8 cellular contexts compared by ENCODE assay signal in genomic region chr6:30646450-30647038, GRCh38. TPM values are rescaled to one million over a fixed set of nuclear protein-coding genes. Genes with fewer than 3 reads are reported as not detected.
DNase-seq lines count a peak whose midpoint lies in the region; ATAC-seq and TF ChIP-seq lines count a peak whose summit lies in the region.

No MANE protein-coding gene starts in this region.

- ATAC-seq in central memory CD8-positive, alpha-beta T cell (replicated peaks; ENCODE audit: extremely low read depth, poor library complexity, severe bottlenecking), result no peak
- no peak for ATAC-seq in left lobe of liver
- ATAC-seq in HG02884 (IDR thresholded peaks at IDR 0.05; ENCODE audit: unreplicated experiment), result no peak

- H3K4me1 ChIP-seq in HEK293 (ENCODE audit: control insufficient read depth, insufficient read depth, low read length), result peaks cover 8% of the 10 kb centered on the region

- H3K9me3 ChIP-seq in HEK293 (ENCODE audit: control insufficient read depth, insufficient read depth, low read depth, low read length) (no peaks in the 10 kb centered on the region), SK-N-MC (ENCODE audit: low read depth, low read length) (no peaks in the 10 kb centered on the region)

- H3K4me1 Mint-ChIP-seq in central memory CD8-positive, alpha-beta T cell, result peaks cover 25% of the 10 kb centered on the region

- peak overlapping the region; percentile 84 for H3K4me3 Mint-ChIP-seq in central memory CD8-positive, alpha-beta T cell

- POLR2A ChIA-PET in HEK293 (lab: Yijun Ruan, JAX), result interaction anchor here (0.6 to 1.7 kb wide), 15 partner anchors 8 to 97 kb away, joined by 3 to 20 read pairs (median 4); partner anchors contain the start of genes ABCF1, ATAT1, MDC1 and MRPS18B

- H3K9ac ChIP-seq in SK-N-MC (ENCODE audit: insufficient read length), result peak overlapping the region; percentile 17

- DNase-seq in AG08395 (ENCODE audit: low spot score), result peak; percentile 99
- DNase-seq in SK-N-MC (ENCODE audit: low read depth, low spot score), result peak; percentile 71
- DNase-seq in central memory CD8-positive, alpha-beta T cell (ENCODE audit: low spot score in 2 of 2), result no peak
- peak; percentile 94 for DNase-seq in left lobe of liver (ENCODE audit: low spot score)
- peak; percentile 87 to 88 (median 88) for DNase-seq in stimulated activated CD4-positive, alpha-beta T cell treated with anti-CD3 and anti-CD28 coated beads, TNF-alpha, amount 100 ng/mL, for 1 hour (ENCODE audit: low read depth in 3 of 3, low spot score in 1 of 3)
- no peak for DNase-seq in HPDE6-E6E7 (ENCODE audit: extremely low spot score)

- H3K27ac ChIP-seq in HEK293 (ENCODE audit: extremely low read depth, low read depth, low read length) (peak overlapping the region; percentile 13), SK-N-MC (peak overlapping the region; percentile 37; the same call in 1 of the 2 replicates)

- H3K36me3 Mint-ChIP-seq in central memory CD8-positive, alpha-beta T cell (ENCODE audit: insufficient read depth), result peaks cover 24% of the 10 kb centered on the region

- TF ChIP-seq CTCF in HEK293 (tag by site-specific recombination; IDR thresholded peaks at IDR 0.05), result no peak

- no peaks in the 10 kb centered on the region for H3K27me3 Mint-ChIP-seq in central memory CD8-positive, alpha-beta T cell

- H3K36me3 ChIP-seq in HEK293 (ENCODE audit: control insufficient read depth in 2 of 2, insufficient read depth in 1 of 2, low read length in 2 of 2), result peaks cover 30 to 58% of the 10 kb centered on the region in 2 experiments
- H3K36me3 ChIP-seq in SK-N-MC (ENCODE audit: insufficient read depth, low read length), result peaks cover 35% of the 10 kb centered on the region

- H3K4me3 ChIP-seq in HEK293 (ENCODE audit: low read depth, low read length), result peak overlapping the region; percentile 88
- H3K4me3 ChIP-seq in SK-N-MC, result peak overlapping the region; percentile 87

- H3K27ac Mint-ChIP-seq in central memory CD8-positive, alpha-beta T cell (ENCODE audit: low read depth), result peak overlapping the region; percentile 82

- H3K9me3 Mint-ChIP-seq in central memory CD8-positive, alpha-beta T cell, result no peaks in the 10 kb centered on the region

- CTCF ChIA-PET in HEK293 (lab: Yijun Ruan, JAX), result interaction anchor here (0.5 to 1.5 kb wide), 8 partner anchors 13 to 679 kb away, joined by 3 to 9 read pairs (median 4); partner anchors contain the start of gene DHX16

TF ChIP-seq in HEK293, 187 proteins besides CTCF, POLR2A, EP300 and RAD21:
- TF ChIP-seq ZNF623 (tag by site-specific recombination; IDR thresholded peaks at IDR 0.05), result no peak
- TF ChIP-seq ZFP69B (tag by site-specific recombination; IDR thresholded peaks at IDR 0.05), result no peak
- TF ChIP-seq ZNF24 (tag by site-specific recombination; IDR thresholded peaks at IDR 0.05), result peak; percentile 97
- TF ChIP-seq, protein P1, sequence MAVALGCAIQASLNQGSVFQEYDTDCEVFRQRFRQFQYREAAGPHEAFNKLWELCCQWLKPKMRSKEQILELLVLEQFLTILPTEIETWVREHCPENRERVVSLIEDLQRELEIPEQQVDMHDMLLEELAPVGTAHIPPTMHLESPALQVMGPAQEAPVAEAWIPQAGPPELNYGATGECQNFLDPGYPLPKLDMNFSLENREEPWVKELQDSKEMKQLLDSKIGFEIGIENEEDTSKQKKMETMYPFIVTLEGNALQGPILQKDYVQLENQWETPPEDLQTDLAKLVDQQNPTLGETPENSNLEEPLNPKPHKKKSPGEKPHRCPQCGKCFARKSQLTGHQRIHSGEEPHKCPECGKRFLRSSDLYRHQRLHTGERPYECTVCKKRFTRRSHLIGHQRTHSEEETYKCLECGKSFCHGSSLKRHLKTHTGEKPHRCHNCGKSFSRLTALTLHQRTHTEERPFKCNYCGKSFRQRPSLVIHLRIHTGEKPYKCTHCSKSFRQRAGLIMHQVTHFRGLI (tag by site-specific recombination; IDR thresholded peaks at IDR 0.05), result peak; percentile 96
- no peak for TF ChIP-seq ZNF350 (tag by site-specific recombination; IDR thresholded peaks at IDR 0.05)
TF ChIP-seq in HEK293: peak in this region for 2.

RNA-seq across cellular contexts. Expression of gene C6orf136, which starts 0.4 kb away (rescaled TPM):
- 13.8 TPM for total RNA-seq in left lobe of liver

RNA-seq across cellular contexts. Expression of gene ATAT1, which starts 19.9 kb away (rescaled TPM):
- total RNA-seq in left lobe of liver, result 5.1 TPM

RNA-seq across cellular contexts. Expression of gene DHX16, which starts 26.3 kb away (rescaled TPM):
- total RNA-seq in left lobe of liver, result 15.2 TPM

RNA-seq across cellular contexts. Expression of gene MRPS18B, which starts 28.9 kb away (rescaled TPM):
- 53.3 TPM for total RNA-seq in left lobe of liver

RNA-seq across cellular contexts. Expression of gene PPP1R10, which starts 29.5 kb away (rescaled TPM):
- 49.8 TPM for total RNA-seq in left lobe of liver

Comparison
In these comparisons a context has a peak if more than half of its experiments do, and no peak if none do; other contexts are left out.
1. DNase-seq: peak in AG08395 (single experiment), SK-N-MC (single experiment), left lobe of liver (single experiment) and stimulated activated CD4-positive, alpha-beta T cell treated with anti-CD3 and anti-CD28 coated beads, TNF-alpha, amount 100 ng/mL, for 1 hour (3 of 3); none in central memory CD8-positive, alpha-beta T cell (0 of 2) and HPDE6-E6E7 (single experiment).